In the genomic region with DNA sequence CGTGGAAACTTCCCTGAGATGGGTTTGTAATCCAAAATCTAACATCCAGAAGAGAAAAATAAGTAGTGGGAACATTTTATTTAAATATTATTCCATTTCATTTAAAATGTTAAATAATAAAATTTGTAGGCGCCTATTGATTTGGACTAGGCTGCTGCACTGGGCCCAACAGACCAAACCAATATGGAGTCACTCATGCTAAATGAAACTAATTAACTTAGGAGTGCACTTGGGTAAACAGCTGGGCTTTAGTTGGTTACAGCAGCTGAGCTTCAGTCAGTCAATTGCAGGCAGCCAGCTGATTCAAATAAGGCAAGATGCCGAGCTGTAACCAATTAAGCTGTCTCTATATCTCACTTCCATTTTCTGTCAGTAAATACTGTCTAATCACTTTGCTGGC, we compare ENCODE assay signal across 16 cellular contexts.
DNase-seq lines count a peak whose midpoint lies in the region; ATAC-seq, FAIRE-seq and TF ChIP-seq lines count a peak whose summit lies in the region.
"Had no signal": no experiment of that assay in that cellular context is flagged by ENCODE, and none has a peak within 500 bp of the region (broad histone marks: within the 10 kb centered on the region; RNA-seq: fewer than 3 reads in every experiment).

No MANE protein-coding gene starts in this region.

- WGBS in GM12878 (ENCODE audit: insufficient coverage, insufficient replicate concordance, low lambda C conversion rate, missing lambda C conversion rate), result 41% methylated on average over 3 of the region's 3 CpGs

- no peaks in the 10 kb centered on the region for H3K79me2 ChIP-seq in GM12878 (ENCODE audit: control insufficient read depth, insufficient read depth, low read length)

- CTCF ChIA-PET in GM12878 (lab: Yijun Ruan, JAX), result no interaction called here
- CTCF ChIA-PET in CD8-positive, alpha-beta T cell (lab: Charles Lee), result no interaction called here

- H3K4me2 ChIP-seq in GM12878 (ENCODE audit: control insufficient read depth, insufficient read depth), result no peak overlapping the region

- peaks cover 35% of the 10 kb centered on the region for H3K4me1 Mint-ChIP-seq in CD14-positive monocyte
- H3K4me1 Mint-ChIP-seq in osteocyte (ENCODE audit: unreplicated experiment), result no peaks in the 10 kb centered on the region
- peaks cover 3% of the 10 kb centered on the region for H3K4me1 Mint-ChIP-seq in CD8-positive, alpha-beta T cell (ENCODE audit: low read depth)
- H3K4me1 Mint-ChIP-seq: CD4-positive, CD25-positive, alpha-beta regulatory T cell had no signal

- BruUV-seq in GM12878 (replicated peaks; lab: Mats Ljungman, UMichigan), result no TSS peak

- H3K27ac ChIP-seq in GM12878 (ENCODE audit: control insufficient read depth, insufficient read depth), result no peak overlapping the region
- H3K27ac ChIP-seq in CD8-positive, alpha-beta T cell (ENCODE audit: low read depth, low read length), result no peak overlapping the region
- H3K27ac ChIP-seq: 22Rv1 had no signal

- no peaks in the 10 kb centered on the region for H3K4me1 ChIP-seq in GM12878 (ENCODE audit: control insufficient read depth, insufficient read depth, low read length)
- no peaks in the 10 kb centered on the region for H3K4me1 ChIP-seq in CD8-positive, alpha-beta T cell (ENCODE audit: insufficient read depth, low read length)

- no peak overlapping the region for H3K9ac ChIP-seq in GM12878 (ENCODE audit: control insufficient read depth, insufficient read depth, low read length)

- no peak for TF ChIP-seq EP300 in GM12878 (IDR thresholded peaks at IDR 0.05; ENCODE audit: borderline replicate concordance in 1 of 2, control insufficient read depth in 1 of 2, low read depth in 2 of 2, low read length in 2 of 2)

- ATAC-seq in GM12878, result peak; percentile 46
- no peak for ATAC-seq in CD8-positive, alpha-beta T cell

- H3K27ac Mint-ChIP-seq in CD14-positive monocyte (peak overlapping the region in 4 of 7 donors; percentile 93 to 97 (median 96)), osteocyte (ENCODE audit: unreplicated experiment) (no peak overlapping the region)
- H3K27ac Mint-ChIP-seq in CD8-positive, alpha-beta T cell, result no peak overlapping the region
- H3K27ac Mint-ChIP-seq: CD4-positive, CD25-positive, alpha-beta regulatory T cell; H9 had no signal

- TF ChIP-seq CTCF in CD14-positive monocyte (IDR thresholded peaks at IDR 0.05) (no peak), GM12878 (IDR thresholded peaks at IDR 0.05 in 2 of 3, conservative IDR thresholded peaks at IDR 0.05 in 1 of 3; ENCODE audit: control insufficient read depth in 2 of 3, extremely low read depth in 1 of 3, insufficient read depth in 1 of 3, low read depth in 3 of 3, low read length in 3 of 3) (no peak), osteocyte (IDR thresholded peaks at IDR 0.05) (no peak)
- TF ChIP-seq CTCF in CD8-positive, alpha-beta T cell (IDR thresholded peaks at IDR 0.05), result no peak

- POLR2A ChIA-PET in GM12878 (lab: Charles Lee), result interaction anchor here (0.6 kb wide), 1 partner anchor 1063 kb away, joined by 3 read pairs; no protein-coding TSS in a partner anchor
- POLR2A ChIA-PET in CD8-positive, alpha-beta T cell (lab: Charles Lee), result no interaction called here

- no peak for TF ChIP-seq RAD21 in GM12878 (IDR thresholded peaks at IDR 0.05; ENCODE audit: insufficient read depth, low read depth, low read length)

- SMC1A ChIA-PET in GM12878 (lab: Charles Lee; ENCODE audit: uncharacterized antibody, unreplicated experiment), result interaction anchor here (1.6 kb wide), 1 partner anchor 12 kb away, joined by 5 read pairs; no protein-coding TSS in a partner anchor

- H3K9me3 Mint-ChIP-seq in CD14-positive monocyte (peaks cover 0 to 3% (median 2%) of the 10 kb centered on the region in 7 donors), osteocyte (ENCODE audit: unreplicated experiment) (no peaks in the 10 kb centered on the region)
- H3K9me3 Mint-ChIP-seq in CD8-positive, alpha-beta T cell, result no peaks in the 10 kb centered on the region
- H3K9me3 Mint-ChIP-seq: H9 had no signal

- no peak for FAIRE-seq in GM12878 (lab: Jason Lieb, UNC)
- FAIRE-seq: GM12891 had no signal

- no peak overlapping the region for H2AFZ ChIP-seq in GM12878 (ENCODE audit: control insufficient read depth, low read depth, low read length)

- intact Hi-C loops in CD14-positive monocyte (cut with micrococcal nuclease), result no loop called here
- intact Hi-C loops in GM12878 (cut with micrococcal nuclease; ENCODE audit: unreplicated experiment), result no loop called here
- intact Hi-C loops in CD8-positive, alpha-beta T cell (cut with DNase I, micrococcal nuclease), result no loop called here

- peak; percentile 16 for DNase-seq in NCI-H748 (lab: John Stamatoyannopoulos, UW; ENCODE audit: unreplicated experiment)
- DNase-seq in NCI-H748 treated with DMSO at 0.1 percent for 48 hours (lab: John Stamatoyannopoulos, UW), result no peak
- no peak for DNase-seq in CD14-positive monocyte (ENCODE audit: low spot score)
- peak; percentile 52 for DNase-seq in NCI-H146 (lab: John Stamatoyannopoulos, UW)
- DNase-seq in GM12878 (ENCODE audit: low read depth, low spot score), result no peak
- no peak for DNase-seq in osteocyte (ENCODE audit: extremely low spot score, unreplicated experiment)
- no peak for DNase-seq in CD8-positive, alpha-beta T cell
- no peak for DNase-seq in NCI-H2029 (lab: John Stamatoyannopoulos, UW)
- DNase-seq: Calu3; CD4-positive, CD25-positive, alpha-beta regulatory T cell; DMS 273 treated with DMSO at 0.1 percent for 48 hours; DMS79; GOT3; H9 had no signal

- no peaks in the 10 kb centered on the region for H3K27me3 ChIP-seq in GM12878 (replicated peaks in 1 of 2; ENCODE audit: control insufficient read depth in 2 of 2, insufficient read depth in 2 of 2, low read length in 1 of 2)
- no peaks in the 10 kb centered on the region for H3K27me3 ChIP-seq in CD8-positive, alpha-beta T cell (ENCODE audit: insufficient read depth, low read length)

- no peaks in the 10 kb centered on the region for H3K36me3 ChIP-seq in GM12878 (ENCODE audit: control insufficient read depth in 2 of 2, insufficient read depth in 2 of 2, low read length in 1 of 2)
- no peaks in the 10 kb centered on the region for H3K36me3 ChIP-seq in CD8-positive, alpha-beta T cell (ENCODE audit: insufficient read depth, low read length)

- H4K20me1 ChIP-seq in GM12878 (ENCODE audit: control insufficient read depth, insufficient read depth), result no peaks in the 10 kb centered on the region

- in situ Hi-C loops in GM12878 (cut with MboI), result no loop called here

- no peak for TF ChIP-seq POLR2A in GM12878 (IDR thresholded peaks at IDR 0.05; ENCODE audit: low read depth, low read length)

- H3K4me3 ChIP-seq in GM12878, result no peak overlapping the region
- no peak overlapping the region for H3K4me3 ChIP-seq in CD8-positive, alpha-beta T cell (ENCODE audit: low read depth, low read length)

- H3K4me3 Mint-ChIP-seq in CD14-positive monocyte (no peak overlapping the region), osteocyte (ENCODE audit: unreplicated experiment) (no peak overlapping the region)
- H3K4me3 Mint-ChIP-seq in CD8-positive, alpha-beta T cell, result no peak overlapping the region
- H3K4me3 Mint-ChIP-seq: CD4-positive, CD25-positive, alpha-beta regulatory T cell; H9 had no signal

- no peaks in the 10 kb centered on the region for H3K9me3 ChIP-seq in GM12878 (replicated peaks; ENCODE audit: control insufficient read depth, insufficient read depth, low read length)
- no peaks in the 10 kb centered on the region for H3K9me3 ChIP-seq in CD8-positive, alpha-beta T cell (ENCODE audit: low read length)

- H3K36me3 Mint-ChIP-seq in CD14-positive monocyte (peaks cover 0 to 3% of the 10 kb centered on the region in 2 donors), osteocyte (ENCODE audit: unreplicated experiment) (no peaks in the 10 kb centered on the region)
- no peaks in the 10 kb centered on the region for H3K36me3 Mint-ChIP-seq in CD8-positive, alpha-beta T cell
- H3K36me3 Mint-ChIP-seq: CD4-positive, CD25-positive, alpha-beta regulatory T cell had no signal

- RAD21 ChIA-PET in GM12878 (lab: Charles Lee; ENCODE audit: unreplicated experiment), result no interaction called here

- H3K27me3 Mint-ChIP-seq in CD14-positive monocyte (ENCODE audit: low read depth in 3 of 3) (no peaks in the 10 kb centered on the region), osteocyte (ENCODE audit: unreplicated experiment) (peaks cover 2% of the 10 kb centered on the region)
- peaks cover 11% of the 10 kb centered on the region for H3K27me3 Mint-ChIP-seq in CD8-positive, alpha-beta T cell (ENCODE audit: low read depth)

TF ChIP-seq in GM12878, 131 proteins besides CTCF, POLR2A, EP300 and RAD21 (continues in another document):
- TF ChIP-seq CHD4 (IDR thresholded peaks at IDR 0.05), result no peak
- TF ChIP-seq BRCA1 (IDR thresholded peaks at IDR 0.05; ENCODE audit: low read depth, low read length), result no peak
- TF ChIP-seq MTA2 (IDR thresholded peaks at IDR 0.05; ENCODE audit: low read depth), result peak; percentile 47; the same call in 1 of the 2 replicates
- TF ChIP-seq, protein P1, sequence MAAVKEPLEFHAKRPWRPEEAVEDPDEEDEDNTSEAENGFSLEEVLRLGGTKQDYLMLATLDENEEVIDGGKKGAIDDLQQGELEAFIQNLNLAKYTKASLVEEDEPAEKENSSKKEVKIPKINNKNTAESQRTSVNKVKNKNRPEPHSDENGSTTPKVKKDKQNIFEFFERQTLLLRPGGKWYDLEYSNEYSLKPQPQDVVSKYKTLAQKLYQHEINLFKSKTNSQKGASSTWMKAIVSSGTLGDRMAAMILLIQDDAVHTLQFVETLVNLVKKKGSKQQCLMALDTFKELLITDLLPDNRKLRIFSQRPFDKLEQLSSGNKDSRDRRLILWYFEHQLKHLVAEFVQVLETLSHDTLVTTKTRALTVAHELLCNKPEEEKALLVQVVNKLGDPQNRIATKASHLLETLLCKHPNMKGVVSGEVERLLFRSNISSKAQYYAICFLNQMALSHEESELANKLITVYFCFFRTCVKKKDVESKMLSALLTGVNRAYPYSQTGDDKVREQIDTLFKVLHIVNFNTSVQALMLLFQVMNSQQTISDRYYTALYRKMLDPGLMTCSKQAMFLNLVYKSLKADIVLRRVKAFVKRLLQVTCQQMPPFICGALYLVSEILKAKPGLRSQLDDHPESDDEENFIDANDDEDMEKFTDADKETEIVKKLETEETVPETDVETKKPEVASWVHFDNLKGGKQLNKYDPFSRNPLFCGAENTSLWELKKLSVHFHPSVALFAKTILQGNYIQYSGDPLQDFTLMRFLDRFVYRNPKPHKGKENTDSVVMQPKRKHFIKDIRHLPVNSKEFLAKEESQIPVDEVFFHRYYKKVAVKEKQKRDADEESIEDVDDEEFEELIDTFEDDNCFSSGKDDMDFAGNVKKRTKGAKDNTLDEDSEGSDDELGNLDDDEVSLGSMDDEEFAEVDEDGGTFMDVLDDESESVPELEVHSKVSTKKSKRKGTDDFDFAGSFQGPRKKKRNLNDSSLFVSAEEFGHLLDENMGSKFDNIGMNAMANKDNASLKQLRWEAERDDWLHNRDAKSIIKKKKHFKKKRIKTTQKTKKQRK (IDR thresholded peaks at IDR 0.05; ENCODE audit: low read depth, low read length), result no peak
- no peak for TF ChIP-seq FOXM1 (IDR thresholded peaks at IDR 0.05; ENCODE audit: low read depth, low read length)

Comparison
In these comparisons a context has a peak if more than half of its experiments do, and no peak if none do; other contexts are left out.
1. DNase-seq: peak in NCI-H748 (single experiment) and NCI-H146 (single experiment); none in NCI-H748 treated with DMSO at 0.1 percent for 48 hours (single experiment), CD14-positive monocyte (single experiment), GM12878 (single experiment), osteocyte (single experiment), CD8-positive, alpha-beta T cell (0 of 7) and NCI-H2029 (single experiment).
2. H3K27ac Mint-ChIP-seq: peak in CD14-positive monocyte (4 of 7); none in osteocyte (single experiment) and CD8-positive, alpha-beta T cell (single experiment).